34 cellular contexts compared by ENCODE assay signal in the genomic region with DNA sequence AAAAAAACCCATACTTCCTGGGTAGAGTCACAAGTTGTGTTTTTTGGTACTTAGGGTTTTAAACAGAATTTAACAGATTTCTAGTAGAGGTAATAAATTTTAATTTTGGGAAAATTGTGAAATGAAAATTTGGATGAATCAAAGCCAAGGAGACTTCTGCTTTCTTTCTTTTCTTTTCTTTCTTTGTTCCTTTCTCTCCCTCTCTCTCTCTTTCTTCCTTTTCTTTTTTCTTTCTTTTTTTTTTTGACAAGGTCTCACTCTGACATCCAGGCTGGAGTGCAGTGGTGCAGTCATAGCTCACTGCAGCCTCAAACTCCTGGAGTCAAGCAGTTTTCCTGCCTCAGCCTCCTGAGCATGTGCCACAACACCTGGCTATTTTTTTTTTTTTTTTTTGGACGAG.
"Had no signal": no experiment of that assay in that cellular context is flagged by ENCODE, and none has a peak within 500 bp of the region (broad histone marks: within the 10 kb centered on the region; RNA-seq: fewer than 3 reads in every experiment).

No MANE protein-coding gene starts in this region.

- H3K27me3 Mint-ChIP-seq: activated CD4-positive, alpha-beta T cell treated with anti-CD3 and anti-CD28 coated beads, Interleukin-2, amount 10 ng/mL, durations not matched to agents 24 days and 14 days; activated CD8-positive, alpha-beta T cell treated with anti-CD3 and anti-CD28 coated beads for 36 hours; activated naive CD4-positive, alpha-beta T cell treated with anti-CD3 and anti-CD28 coated beads, Interleukin-2, amount 50 U/mL, for 24 hours; activated naive CD8-positive, alpha-beta T cell treated with anti-CD3 and anti-CD28 coated beads, Interleukin-2, amount 50 U/mL, for 24 hours; central memory CD8-positive, alpha-beta T cell; naive B cell; stimulated activated memory B cell treated with anti-CD40 and anti-IgM and Interleukin-4, amounts not matched to agents 10 μg/mL and 1 μg/mL and 100 μg/mL, for 72 hours; stimulated activated naive CD8-positive, alpha-beta T cell treated with anti-CD3 and anti-CD28 coated beads, Interleukin-15, amount 100 ng/mL, for 72 hours; type B pancreatic cell had no signal

- H3K4me3 ChIP-seq: esophagus squamous epithelium, gastrocnemius medialis, hepatocyte, right atrium auricular region, uterus had no signal

- H3K27ac ChIP-seq: epithelial cell of prostate, esophagus squamous epithelium, gastrocnemius medialis, hepatocyte, parathyroid adenoma, right atrium auricular region, WERI-Rb-1 had no signal

- H3K27ac Mint-ChIP-seq: activated CD4-positive, alpha-beta T cell treated with anti-CD3 and anti-CD28 coated beads, Interleukin-2, amount 10 ng/mL, durations not matched to agents 24 days and 14 days; activated CD8-positive, alpha-beta T cell treated with anti-CD3 and anti-CD28 coated beads for 36 hours; activated naive CD4-positive, alpha-beta T cell treated with anti-CD3 and anti-CD28 coated beads, Interleukin-2, amount 50 U/mL, for 24 hours; activated naive CD8-positive, alpha-beta T cell treated with anti-CD3 and anti-CD28 coated beads, Interleukin-2, amount 50 U/mL, for 24 hours; activated T-helper 2 cell treated with anti-CD3 and anti-CD28 coated beads, Interferon-gamma antibody, Interleukin-2, Interleukin-4, amounts not matched to agents 10 μg/mL and 5 μg/mL and 100 μg/mL, durations not matched to agents 14 hours and 24 hours and 36 hours; mesothelial cell of epicardium; nephron progenitor cell; stimulated activated memory B cell treated with anti-CD40 and anti-IgM and Interleukin-4, amounts not matched to agents 10 μg/mL and 1 μg/mL and 100 μg/mL, for 72 hours; stimulated activated naive CD8-positive, alpha-beta T cell treated with anti-CD3 and anti-CD28 coated beads, Interleukin-15, amount 100 ng/mL, for 72 hours; T-helper 1 cell treated with Interleukin-12 subunit alpha and Interleukin-12 subunit beta and Interleukin-4 antibody, amounts not matched to agents 30 μg/mL and 1 μg/mL, for 36 hours; type B pancreatic cell had no signal

- H3K4me3 Mint-ChIP-seq: activated CD4-positive, alpha-beta T cell treated with anti-CD3 and anti-CD28 coated beads, Interleukin-2, amount 10 ng/mL, durations not matched to agents 24 days and 14 days; activated CD8-positive, alpha-beta T cell treated with anti-CD3 and anti-CD28 coated beads for 36 hours; activated naive CD4-positive, alpha-beta T cell treated with anti-CD3 and anti-CD28 coated beads, Interleukin-2, amount 50 U/mL, for 24 hours; activated naive CD8-positive, alpha-beta T cell treated with anti-CD3 and anti-CD28 coated beads, Interleukin-2, amount 50 U/mL, for 24 hours; activated T-cell treated with anti-CD3 and anti-CD28 coated beads, Interleukin-2, amount 50 U/mL, for 4 hours; central memory CD8-positive, alpha-beta T cell; mesothelial cell of epicardium; naive B cell; nephron progenitor cell; stimulated activated memory B cell treated with anti-CD40 and anti-IgM and Interleukin-4, amounts not matched to agents 10 μg/mL and 1 μg/mL and 100 μg/mL, for 72 hours; stimulated activated naive CD8-positive, alpha-beta T cell treated with anti-CD3 and anti-CD28 coated beads, Interleukin-15, amount 100 ng/mL, for 72 hours; T-helper 1 cell treated with Interleukin-12 subunit alpha and Interleukin-12 subunit beta and Interleukin-4 antibody, amounts not matched to agents 30 μg/mL and 1 μg/mL, for 36 hours; type B pancreatic cell had no signal

- H3K9me3 Mint-ChIP-seq: activated CD4-positive, alpha-beta T cell treated with anti-CD3 and anti-CD28 coated beads, Interleukin-2, amount 10 ng/mL, durations not matched to agents 24 days and 14 days; activated CD8-positive, alpha-beta T cell treated with anti-CD3 and anti-CD28 coated beads for 36 hours; activated naive CD4-positive, alpha-beta T cell treated with anti-CD3 and anti-CD28 coated beads, Interleukin-2, amount 50 U/mL, for 24 hours; activated naive CD8-positive, alpha-beta T cell treated with anti-CD3 and anti-CD28 coated beads, Interleukin-2, amount 50 U/mL, for 24 hours; activated T-cell treated with anti-CD3 and anti-CD28 coated beads, Interleukin-2, amount 50 U/mL, for 4 hours; activated T-helper 2 cell treated with anti-CD3 and anti-CD28 coated beads, Interferon-gamma antibody, Interleukin-2, Interleukin-4, amounts not matched to agents 10 μg/mL and 5 μg/mL and 100 μg/mL, durations not matched to agents 14 hours and 24 hours and 36 hours; central memory CD8-positive, alpha-beta T cell; mesothelial cell of epicardium; naive B cell; nephron progenitor cell; stimulated activated memory B cell treated with anti-CD40 and anti-IgM and Interleukin-4, amounts not matched to agents 10 μg/mL and 1 μg/mL and 100 μg/mL, for 72 hours; stimulated activated naive CD8-positive, alpha-beta T cell treated with anti-CD3 and anti-CD28 coated beads, Interleukin-15, amount 100 ng/mL, for 72 hours; T-helper 1 cell treated with Interleukin-12 subunit alpha and Interleukin-12 subunit beta and Interleukin-4 antibody, amounts not matched to agents 30 μg/mL and 1 μg/mL, for 36 hours; type B pancreatic cell had no signal

- H3K36me3 ChIP-seq: right atrium auricular region, uterus had no signal

- H3K27me3 ChIP-seq: esophagus squamous epithelium, gastrocnemius medialis, hepatocyte, right atrium auricular region, uterus had no signal

- DNase-seq: activated CD4-positive, alpha-beta T cell treated with anti-CD3 and anti-CD28 coated beads, Interleukin-2, amount 10 ng/mL, durations not matched to agents 24 days and 14 days; activated CD4-positive, CD25-positive, alpha-beta regulatory T cell treated with anti-CD3 and anti-CD28 coated beads, Interleukin-2, amount 50 U/mL, for 72 hours; activated CD8-positive, alpha-beta T cell treated with anti-CD3 and anti-CD28 coated beads for 36 hours; activated naive CD8-positive, alpha-beta T cell treated with anti-CD3 and anti-CD28 coated beads, Interleukin-2, amount 50 U/mL, for 24 hours; activated T-cell treated with anti-CD3 and anti-CD28 coated beads, Interleukin-2, amount 50 U/mL, for 4 hours; dermis blood vessel endothelial cell; effector CD4-positive, alpha-beta T cell; esophagus squamous epithelium; gastrocnemius medialis; glutamatergic neuron; islet precursor cell; left ventricle myocardium superior; naive B cell; nephron progenitor cell; stimulated activated CD4-positive, alpha-beta T cell treated with anti-CD3 and anti-CD28 coated beads, Interleukin-12 subunit alpha, Interleukin-12 subunit beta, amount 100 ng/mL, for 4 hours; stimulated activated CD4-positive, alpha-beta T cell treated with anti-CD3 and anti-CD28 coated beads, Interleukin-4, amount 100 ng/mL, for 4 hours; stimulated activated CD8-positive, alpha-beta memory T cell treated with anti-CD3 and anti-CD28 coated beads, Interleukin-4, amount 100 ng/mL, for 48 hours; stimulated activated naive CD8-positive, alpha-beta T cell treated with anti-CD3 and anti-CD28 coated beads, Interleukin-15, amount 100 ng/mL, for 72 hours; substantia nigra; SW 1271; T1000; uterus; WERI-Rb-1 had no signal

- H3K4me1 Mint-ChIP-seq: activated CD4-positive, alpha-beta T cell treated with anti-CD3 and anti-CD28 coated beads, Interleukin-2, amount 10 ng/mL, durations not matched to agents 24 days and 14 days; central memory CD8-positive, alpha-beta T cell; nephron progenitor cell; stimulated activated memory B cell treated with anti-CD40 and anti-IgM and Interleukin-4, amounts not matched to agents 10 μg/mL and 1 μg/mL and 100 μg/mL, for 72 hours had no signal

- H3K4me1 ChIP-seq: esophagus squamous epithelium, parathyroid adenoma had no signal

- H3K9ac ChIP-seq: parathyroid adenoma had no signal

- H3K9me3 ChIP-seq: esophagus squamous epithelium, gastrocnemius medialis, right atrium auricular region, uterus had no signal
